In the genomic region with DNA sequence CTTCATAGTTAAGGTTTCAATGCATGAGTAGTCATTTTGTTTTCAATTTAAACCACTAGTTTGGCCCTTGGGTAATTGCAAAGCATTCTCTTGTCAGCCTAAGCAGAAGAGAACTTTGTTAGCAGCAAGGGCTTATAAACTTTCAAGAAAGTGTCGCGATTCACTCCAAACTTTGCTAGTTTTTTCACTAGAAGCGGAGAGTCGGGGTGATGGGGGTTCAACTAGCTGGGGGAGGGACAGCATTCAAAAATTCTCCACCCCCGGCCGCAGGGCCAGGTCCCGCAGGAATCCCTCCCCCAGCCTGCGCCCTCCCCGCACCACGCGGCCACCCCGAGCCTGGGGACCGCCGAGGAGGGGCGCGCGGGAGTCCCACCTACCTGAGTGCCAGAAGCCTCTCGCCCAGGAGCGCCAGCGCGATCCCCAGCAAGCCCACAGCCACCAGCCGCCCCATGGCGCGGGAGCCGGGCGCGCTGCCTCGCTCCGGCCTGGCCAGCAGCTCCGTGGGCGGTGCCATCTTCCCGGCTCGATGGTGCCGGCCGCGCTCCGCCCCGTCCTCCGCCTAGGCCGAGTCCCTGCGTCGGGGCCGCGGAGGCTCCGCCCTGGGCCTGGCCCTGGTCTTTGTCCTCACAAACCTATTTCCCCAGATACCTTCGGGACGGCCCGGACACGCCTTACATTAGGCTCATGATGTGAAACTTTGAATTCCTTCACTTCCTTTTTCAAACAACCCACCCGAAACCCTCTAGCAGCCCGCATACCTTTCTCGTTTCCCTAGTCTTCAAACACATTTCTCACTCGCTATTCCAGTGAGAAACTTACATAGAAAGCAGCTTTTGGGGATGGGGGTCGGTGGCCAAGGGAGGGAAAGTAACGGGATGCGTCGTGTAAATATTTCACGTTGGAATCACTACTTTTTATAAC, we compare ENCODE assay signal across 1 cellular context.
TF ChIP-seq lines count a peak whose summit lies in the region.

A gene (minus strand): TSS at position 528 of the 921 bp plus-strand sequence. CDS start 77 bp downstream, at position 451.

TF ChIP-seq in K562, 482 proteins besides CTCF, POLR2A, EP300 and RAD21 (continued from another document and continues in another):
- TF ChIP-seq, protein P1, sequence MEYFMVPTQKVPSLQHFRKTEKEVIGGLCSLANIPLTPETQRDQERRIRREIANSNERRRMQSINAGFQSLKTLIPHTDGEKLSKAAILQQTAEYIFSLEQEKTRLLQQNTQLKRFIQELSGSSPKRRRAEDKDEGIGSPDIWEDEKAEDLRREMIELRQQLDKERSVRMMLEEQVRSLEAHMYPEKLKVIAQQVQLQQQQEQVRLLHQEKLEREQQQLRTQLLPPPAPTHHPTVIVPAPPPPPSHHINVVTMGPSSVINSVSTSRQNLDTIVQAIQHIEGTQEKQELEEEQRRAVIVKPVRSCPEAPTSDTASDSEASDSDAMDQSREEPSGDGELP (CRISPR knock-in tag; IDR thresholded peaks at IDR 0.05; ENCODE audit: borderline replicate concordance): peak; percentile 33; the same call in 1 of the 2 replicates
- no peak for TF ChIP-seq ZNF644 (tag; IDR thresholded peaks at IDR 0.05; ENCODE audit: low read depth)
- TF ChIP-seq, protein P2, sequence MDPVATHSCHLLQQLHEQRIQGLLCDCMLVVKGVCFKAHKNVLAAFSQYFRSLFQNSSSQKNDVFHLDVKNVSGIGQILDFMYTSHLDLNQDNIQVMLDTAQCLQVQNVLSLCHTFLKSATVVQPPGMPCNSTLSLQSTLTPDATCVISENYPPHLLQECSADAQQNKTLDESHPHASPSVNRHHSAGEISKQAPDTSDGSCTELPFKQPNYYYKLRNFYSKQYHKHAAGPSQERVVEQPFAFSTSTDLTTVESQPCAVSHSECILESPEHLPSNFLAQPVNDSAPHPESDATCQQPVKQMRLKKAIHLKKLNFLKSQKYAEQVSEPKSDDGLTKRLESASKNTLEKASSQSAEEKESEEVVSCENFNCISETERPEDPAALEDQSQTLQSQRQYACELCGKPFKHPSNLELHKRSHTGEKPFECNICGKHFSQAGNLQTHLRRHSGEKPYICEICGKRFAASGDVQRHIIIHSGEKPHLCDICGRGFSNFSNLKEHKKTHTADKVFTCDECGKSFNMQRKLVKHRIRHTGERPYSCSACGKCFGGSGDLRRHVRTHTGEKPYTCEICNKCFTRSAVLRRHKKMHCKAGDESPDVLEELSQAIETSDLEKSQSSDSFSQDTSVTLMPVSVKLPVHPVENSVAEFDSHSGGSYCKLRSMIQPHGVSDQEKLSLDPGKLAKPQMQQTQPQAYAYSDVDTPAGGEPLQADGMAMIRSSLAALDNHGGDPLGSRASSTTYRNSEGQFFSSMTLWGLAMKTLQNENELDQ (CRISPR knock-in tag; IDR thresholded peaks at IDR 0.05; ENCODE audit: borderline replicate concordance): no peak
- peak in 1 of 2 experiments; percentile 88; a peak in 2 of 4 replicates for TF ChIP-seq TEAD1 (CRISPR knock-in tag; IDR thresholded peaks at IDR 0.05)
- TF ChIP-seq RBM22 (IDR thresholded peaks at IDR 0.05; ENCODE audit: low read depth, low read length, poor library complexity, severe bottlenecking): peak; percentile 64
- peak; percentile 17; the same call in 1 of the 2 replicates for TF ChIP-seq TOE1 (IDR thresholded peaks at IDR 0.05; ENCODE audit: borderline replicate concordance)
- no peak for TF ChIP-seq TOE1 (CRISPR knock-in tag; IDR thresholded peaks at IDR 0.05; ENCODE audit: borderline replicate concordance, low read depth)
- no peak for TF ChIP-seq MYBL2 (IDR thresholded peaks at IDR 0.05; ENCODE audit: low read depth)
- TF ChIP-seq MYBL2 (CRISPR knock-in tag; IDR thresholded peaks at IDR 0.05; ENCODE audit: borderline replicate concordance): no peak
- TF ChIP-seq ARID2 (IDR thresholded peaks at IDR 0.05): no peak
- TF ChIP-seq, protein P3, sequence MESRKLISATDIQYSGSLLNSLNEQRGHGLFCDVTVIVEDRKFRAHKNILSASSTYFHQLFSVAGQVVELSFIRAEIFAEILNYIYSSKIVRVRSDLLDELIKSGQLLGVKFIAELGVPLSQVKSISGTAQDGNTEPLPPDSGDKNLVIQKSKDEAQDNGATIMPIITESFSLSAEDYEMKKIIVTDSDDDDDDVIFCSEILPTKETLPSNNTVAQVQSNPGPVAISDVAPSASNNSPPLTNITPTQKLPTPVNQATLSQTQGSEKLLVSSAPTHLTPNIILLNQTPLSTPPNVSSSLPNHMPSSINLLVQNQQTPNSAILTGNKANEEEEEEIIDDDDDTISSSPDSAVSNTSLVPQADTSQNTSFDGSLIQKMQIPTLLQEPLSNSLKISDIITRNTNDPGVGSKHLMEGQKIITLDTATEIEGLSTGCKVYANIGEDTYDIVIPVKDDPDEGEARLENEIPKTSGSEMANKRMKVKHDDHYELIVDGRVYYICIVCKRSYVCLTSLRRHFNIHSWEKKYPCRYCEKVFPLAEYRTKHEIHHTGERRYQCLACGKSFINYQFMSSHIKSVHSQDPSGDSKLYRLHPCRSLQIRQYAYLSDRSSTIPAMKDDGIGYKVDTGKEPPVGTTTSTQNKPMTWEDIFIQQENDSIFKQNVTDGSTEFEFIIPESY (CRISPR knock-in tag; IDR thresholded peaks at IDR 0.05): 0 out of 2 replicates have a peak, but pooled peaks have one; percentile 45
- TF ChIP-seq CBX3 (IDR thresholded peaks at IDR 0.05; ENCODE audit: borderline replicate concordance in 1 of 2, low read length in 2 of 2): no peak
- peak; percentile 52 for TF ChIP-seq HNRNPLL (IDR thresholded peaks at IDR 0.05; ENCODE audit: low read depth, low read length, poor library complexity, severe bottlenecking)
- no peak for TF ChIP-seq TEAD2 (tag; IDR thresholded peaks at IDR 0.05)
- peak; percentile 91 for TF ChIP-seq EP400 (IDR thresholded peaks at IDR 0.05)
- no peak for TF ChIP-seq MEF2A (IDR thresholded peaks at IDR 0.05; ENCODE audit: control insufficient read depth, low read depth, low read length)
- TF ChIP-seq RBM15 (IDR thresholded peaks at IDR 0.05; ENCODE audit: insufficient read depth, low read length): no peak
- TF ChIP-seq, protein P4, sequence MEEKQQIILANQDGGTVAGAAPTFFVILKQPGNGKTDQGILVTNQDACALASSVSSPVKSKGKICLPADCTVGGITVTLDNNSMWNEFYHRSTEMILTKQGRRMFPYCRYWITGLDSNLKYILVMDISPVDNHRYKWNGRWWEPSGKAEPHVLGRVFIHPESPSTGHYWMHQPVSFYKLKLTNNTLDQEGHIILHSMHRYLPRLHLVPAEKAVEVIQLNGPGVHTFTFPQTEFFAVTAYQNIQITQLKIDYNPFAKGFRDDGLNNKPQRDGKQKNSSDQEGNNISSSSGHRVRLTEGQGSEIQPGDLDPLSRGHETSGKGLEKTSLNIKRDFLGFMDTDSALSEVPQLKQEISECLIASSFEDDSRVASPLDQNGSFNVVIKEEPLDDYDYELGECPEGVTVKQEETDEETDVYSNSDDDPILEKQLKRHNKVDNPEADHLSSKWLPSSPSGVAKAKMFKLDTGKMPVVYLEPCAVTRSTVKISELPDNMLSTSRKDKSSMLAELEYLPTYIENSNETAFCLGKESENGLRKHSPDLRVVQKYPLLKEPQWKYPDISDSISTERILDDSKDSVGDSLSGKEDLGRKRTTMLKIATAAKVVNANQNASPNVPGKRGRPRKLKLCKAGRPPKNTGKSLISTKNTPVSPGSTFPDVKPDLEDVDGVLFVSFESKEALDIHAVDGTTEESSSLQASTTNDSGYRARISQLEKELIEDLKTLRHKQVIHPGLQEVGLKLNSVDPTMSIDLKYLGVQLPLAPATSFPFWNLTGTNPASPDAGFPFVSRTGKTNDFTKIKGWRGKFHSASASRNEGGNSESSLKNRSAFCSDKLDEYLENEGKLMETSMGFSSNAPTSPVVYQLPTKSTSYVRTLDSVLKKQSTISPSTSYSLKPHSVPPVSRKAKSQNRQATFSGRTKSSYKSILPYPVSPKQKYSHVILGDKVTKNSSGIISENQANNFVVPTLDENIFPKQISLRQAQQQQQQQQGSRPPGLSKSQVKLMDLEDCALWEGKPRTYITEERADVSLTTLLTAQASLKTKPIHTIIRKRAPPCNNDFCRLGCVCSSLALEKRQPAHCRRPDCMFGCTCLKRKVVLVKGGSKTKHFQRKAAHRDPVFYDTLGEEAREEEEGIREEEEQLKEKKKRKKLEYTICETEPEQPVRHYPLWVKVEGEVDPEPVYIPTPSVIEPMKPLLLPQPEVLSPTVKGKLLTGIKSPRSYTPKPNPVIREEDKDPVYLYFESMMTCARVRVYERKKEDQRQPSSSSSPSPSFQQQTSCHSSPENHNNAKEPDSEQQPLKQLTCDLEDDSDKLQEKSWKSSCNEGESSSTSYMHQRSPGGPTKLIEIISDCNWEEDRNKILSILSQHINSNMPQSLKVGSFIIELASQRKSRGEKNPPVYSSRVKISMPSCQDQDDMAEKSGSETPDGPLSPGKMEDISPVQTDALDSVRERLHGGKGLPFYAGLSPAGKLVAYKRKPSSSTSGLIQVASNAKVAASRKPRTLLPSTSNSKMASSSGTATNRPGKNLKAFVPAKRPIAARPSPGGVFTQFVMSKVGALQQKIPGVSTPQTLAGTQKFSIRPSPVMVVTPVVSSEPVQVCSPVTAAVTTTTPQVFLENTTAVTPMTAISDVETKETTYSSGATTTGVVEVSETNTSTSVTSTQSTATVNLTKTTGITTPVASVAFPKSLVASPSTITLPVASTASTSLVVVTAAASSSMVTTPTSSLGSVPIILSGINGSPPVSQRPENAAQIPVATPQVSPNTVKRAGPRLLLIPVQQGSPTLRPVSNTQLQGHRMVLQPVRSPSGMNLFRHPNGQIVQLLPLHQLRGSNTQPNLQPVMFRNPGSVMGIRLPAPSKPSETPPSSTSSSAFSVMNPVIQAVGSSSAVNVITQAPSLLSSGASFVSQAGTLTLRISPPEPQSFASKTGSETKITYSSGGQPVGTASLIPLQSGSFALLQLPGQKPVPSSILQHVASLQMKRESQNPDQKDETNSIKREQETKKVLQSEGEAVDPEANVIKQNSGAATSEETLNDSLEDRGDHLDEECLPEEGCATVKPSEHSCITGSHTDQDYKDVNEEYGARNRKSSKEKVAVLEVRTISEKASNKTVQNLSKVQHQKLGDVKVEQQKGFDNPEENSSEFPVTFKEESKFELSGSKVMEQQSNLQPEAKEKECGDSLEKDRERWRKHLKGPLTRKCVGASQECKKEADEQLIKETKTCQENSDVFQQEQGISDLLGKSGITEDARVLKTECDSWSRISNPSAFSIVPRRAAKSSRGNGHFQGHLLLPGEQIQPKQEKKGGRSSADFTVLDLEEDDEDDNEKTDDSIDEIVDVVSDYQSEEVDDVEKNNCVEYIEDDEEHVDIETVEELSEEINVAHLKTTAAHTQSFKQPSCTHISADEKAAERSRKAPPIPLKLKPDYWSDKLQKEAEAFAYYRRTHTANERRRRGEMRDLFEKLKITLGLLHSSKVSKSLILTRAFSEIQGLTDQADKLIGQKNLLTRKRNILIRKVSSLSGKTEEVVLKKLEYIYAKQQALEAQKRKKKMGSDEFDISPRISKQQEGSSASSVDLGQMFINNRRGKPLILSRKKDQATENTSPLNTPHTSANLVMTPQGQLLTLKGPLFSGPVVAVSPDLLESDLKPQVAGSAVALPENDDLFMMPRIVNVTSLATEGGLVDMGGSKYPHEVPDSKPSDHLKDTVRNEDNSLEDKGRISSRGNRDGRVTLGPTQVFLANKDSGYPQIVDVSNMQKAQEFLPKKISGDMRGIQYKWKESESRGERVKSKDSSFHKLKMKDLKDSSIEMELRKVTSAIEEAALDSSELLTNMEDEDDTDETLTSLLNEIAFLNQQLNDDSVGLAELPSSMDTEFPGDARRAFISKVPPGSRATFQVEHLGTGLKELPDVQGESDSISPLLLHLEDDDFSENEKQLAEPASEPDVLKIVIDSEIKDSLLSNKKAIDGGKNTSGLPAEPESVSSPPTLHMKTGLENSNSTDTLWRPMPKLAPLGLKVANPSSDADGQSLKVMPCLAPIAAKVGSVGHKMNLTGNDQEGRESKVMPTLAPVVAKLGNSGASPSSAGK (IDR thresholded peaks at IDR 0.05): peak; percentile 73
- peak; percentile 14; the same call in 1 of the 2 replicates for TF ChIP-seq CHD2 (IDR thresholded peaks at IDR 0.05; ENCODE audit: low read depth, low read length)
- TF ChIP-seq, protein P5, sequence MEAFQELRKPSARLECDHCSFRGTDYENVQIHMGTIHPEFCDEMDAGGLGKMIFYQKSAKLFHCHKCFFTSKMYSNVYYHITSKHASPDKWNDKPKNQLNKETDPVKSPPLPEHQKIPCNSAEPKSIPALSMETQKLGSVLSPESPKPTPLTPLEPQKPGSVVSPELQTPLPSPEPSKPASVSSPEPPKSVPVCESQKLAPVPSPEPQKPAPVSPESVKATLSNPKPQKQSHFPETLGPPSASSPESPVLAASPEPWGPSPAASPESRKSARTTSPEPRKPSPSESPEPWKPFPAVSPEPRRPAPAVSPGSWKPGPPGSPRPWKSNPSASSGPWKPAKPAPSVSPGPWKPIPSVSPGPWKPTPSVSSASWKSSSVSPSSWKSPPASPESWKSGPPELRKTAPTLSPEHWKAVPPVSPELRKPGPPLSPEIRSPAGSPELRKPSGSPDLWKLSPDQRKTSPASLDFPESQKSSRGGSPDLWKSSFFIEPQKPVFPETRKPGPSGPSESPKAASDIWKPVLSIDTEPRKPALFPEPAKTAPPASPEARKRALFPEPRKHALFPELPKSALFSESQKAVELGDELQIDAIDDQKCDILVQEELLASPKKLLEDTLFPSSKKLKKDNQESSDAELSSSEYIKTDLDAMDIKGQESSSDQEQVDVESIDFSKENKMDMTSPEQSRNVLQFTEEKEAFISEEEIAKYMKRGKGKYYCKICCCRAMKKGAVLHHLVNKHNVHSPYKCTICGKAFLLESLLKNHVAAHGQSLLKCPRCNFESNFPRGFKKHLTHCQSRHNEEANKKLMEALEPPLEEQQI (IDR thresholded peaks at IDR 0.05): no peak
- TF ChIP-seq RBM39 (optimal IDR thresholded peaks at IDR 0.05; ENCODE audit: low read depth, low read length): no peak
- no peak for TF ChIP-seq CHCHD3 (CRISPR knock-in tag; IDR thresholded peaks at IDR 0.05)
- TF ChIP-seq BACH1 (tag; IDR thresholded peaks at IDR 0.05): no peak
- TF ChIP-seq, protein P6, sequence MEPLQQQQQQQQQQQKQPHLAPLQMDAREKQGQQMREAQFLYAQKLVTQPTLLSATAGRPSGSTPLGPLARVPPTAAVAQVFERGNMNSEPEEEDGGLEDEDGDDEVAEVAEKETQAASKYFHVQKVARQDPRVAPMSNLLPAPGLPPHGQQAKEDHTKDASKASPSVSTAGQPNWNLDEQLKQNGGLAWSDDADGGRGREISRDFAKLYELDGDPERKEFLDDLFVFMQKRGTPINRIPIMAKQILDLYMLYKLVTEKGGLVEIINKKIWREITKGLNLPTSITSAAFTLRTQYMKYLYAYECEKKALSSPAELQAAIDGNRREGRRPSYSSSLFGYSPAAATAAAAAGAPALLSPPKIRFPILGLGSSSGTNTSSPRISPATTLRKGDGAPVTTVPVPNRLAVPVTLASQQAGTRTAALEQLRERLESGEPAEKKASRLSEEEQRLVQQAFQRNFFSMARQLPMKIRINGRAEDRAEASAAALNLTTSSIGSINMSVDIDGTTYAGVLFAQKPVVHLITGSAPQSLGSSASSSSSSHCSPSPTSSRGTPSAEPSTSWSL (CRISPR knock-in tag; IDR thresholded peaks at IDR 0.05; ENCODE audit: borderline replicate concordance): no peak
- TF ChIP-seq ZNF707 (CRISPR knock-in tag; conservative IDR thresholded peaks at IDR 0.05): no peak
- TF ChIP-seq, protein P7, sequence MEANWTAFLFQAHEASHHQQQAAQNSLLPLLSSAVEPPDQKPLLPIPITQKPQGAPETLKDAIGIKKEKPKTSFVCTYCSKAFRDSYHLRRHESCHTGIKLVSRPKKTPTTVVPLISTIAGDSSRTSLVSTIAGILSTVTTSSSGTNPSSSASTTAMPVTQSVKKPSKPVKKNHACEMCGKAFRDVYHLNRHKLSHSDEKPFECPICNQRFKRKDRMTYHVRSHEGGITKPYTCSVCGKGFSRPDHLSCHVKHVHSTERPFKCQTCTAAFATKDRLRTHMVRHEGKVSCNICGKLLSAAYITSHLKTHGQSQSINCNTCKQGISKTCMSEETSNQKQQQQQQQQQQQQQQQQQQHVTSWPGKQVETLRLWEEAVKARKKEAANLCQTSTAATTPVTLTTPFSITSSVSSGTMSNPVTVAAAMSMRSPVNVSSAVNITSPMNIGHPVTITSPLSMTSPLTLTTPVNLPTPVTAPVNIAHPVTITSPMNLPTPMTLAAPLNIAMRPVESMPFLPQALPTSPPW (CRISPR knock-in tag; IDR thresholded peaks at IDR 0.05): peak; percentile 73
- no peak for TF ChIP-seq C11orf30 (IDR thresholded peaks at IDR 0.05; ENCODE audit: low read depth)
